ENCODE assay signal across 16 cellular contexts in the genomic region with DNA sequence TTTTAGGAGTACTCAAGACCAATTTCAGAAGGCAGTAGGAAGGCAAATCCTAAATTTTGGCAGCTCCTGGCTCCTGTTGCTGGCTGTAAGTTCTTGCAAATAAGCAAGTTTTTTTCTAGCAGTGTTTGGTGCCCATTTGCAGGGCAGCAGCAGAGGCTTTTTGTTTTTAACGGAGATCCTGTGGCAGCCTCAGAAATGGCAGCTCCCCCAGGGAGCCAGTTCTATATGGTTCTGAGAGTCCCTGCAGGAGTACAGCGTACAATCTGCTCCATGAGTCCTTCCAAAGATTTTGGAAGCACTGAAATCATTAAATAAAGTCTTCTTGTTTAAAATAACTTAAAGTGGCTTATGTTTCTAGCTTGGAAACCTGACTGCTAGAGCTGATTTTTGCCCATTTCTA.
DNase-seq lines count a peak whose midpoint lies in the region; TF ChIP-seq lines count a peak whose summit lies in the region.
"Had no signal": no experiment of that assay in that cellular context is flagged by ENCODE, and none has a peak within 500 bp of the region (broad histone marks: within the 10 kb centered on the region; RNA-seq: fewer than 3 reads in every experiment).

No MANE protein-coding gene starts in this region.

- H4K91ac ChIP-seq in neuronal stem cell (ENCODE audit: low read depth, low read length, poor library complexity), result no peak overlapping the region

- H3K4me3 ChIP-seq in neuronal stem cell (ENCODE audit: low read length in 2 of 2) (no peak overlapping the region), MM.1S (ENCODE audit: low read length) (no peak overlapping the region)
- H3K4me3 ChIP-seq: A549, HAP-1 had no signal

- no peaks in the 10 kb centered on the region for H3K27me3 ChIP-seq in neuronal stem cell (ENCODE audit: control insufficient read depth in 3 of 3, insufficient read depth in 3 of 3, low read depth in 1 of 3, low read length in 3 of 3)
- no peaks in the 10 kb centered on the region for H3K27me3 ChIP-seq in MM.1S (replicated peaks; ENCODE audit: insufficient read depth, low read length)

- no peaks in the 10 kb centered on the region for H3K79me1 ChIP-seq in neuronal stem cell (ENCODE audit: low read depth, low read length)

- H3K4me1 ChIP-seq in neuronal stem cell (ENCODE audit: control insufficient read depth in 2 of 2, insufficient read depth in 1 of 2, low read depth in 1 of 2, low read length in 2 of 2) (no peaks in the 10 kb centered on the region), MM.1S (ENCODE audit: low read length) (no peaks in the 10 kb centered on the region)
- H3K4me1 ChIP-seq: A549, HAP-1 had no signal

- no peaks in the 10 kb centered on the region for H3K79me2 ChIP-seq in MM.1S (ENCODE audit: low read length)

- peak overlapping the region; percentile 76 for H2AFZ ChIP-seq in neuronal stem cell (ENCODE audit: low read length)
- no peak overlapping the region for H2AFZ ChIP-seq in MM.1S (ENCODE audit: low read length)

- H3K9me2 ChIP-seq in MM.1S (replicated peaks; ENCODE audit: insufficient read depth, low read length), result no peaks in the 10 kb centered on the region

- H3K9ac ChIP-seq in neuronal stem cell (ENCODE audit: low read depth, low read length, poor library complexity), result no peak overlapping the region
- no peak overlapping the region for H3K9ac ChIP-seq in MM.1S (ENCODE audit: low read length)

- no peaks in the 10 kb centered on the region for H3F3A ChIP-seq in MM.1S (ENCODE audit: insufficient read depth, low read length)

- H2BK15ac ChIP-seq in neuronal stem cell (ENCODE audit: low read length), result no peak overlapping the region

- no peak overlapping the region for H4K8ac ChIP-seq in neuronal stem cell (ENCODE audit: low read depth, low read length)

- no peak for TF ChIP-seq CTCF in MM.1S (IDR thresholded peaks at IDR 0.05; ENCODE audit: low read length)

- no peak overlapping the region for H3K23ac ChIP-seq in neuronal stem cell (ENCODE audit: low read depth, low read length, poor library complexity)

- H2AK5ac ChIP-seq in neuronal stem cell (ENCODE audit: low read depth, low read length), result no peak overlapping the region

- H3K36me3 ChIP-seq in neuronal stem cell (replicated peaks in 1 of 2; ENCODE audit: control insufficient read depth in 2 of 2, insufficient read depth in 2 of 2, low read length in 2 of 2) (no peaks in the 10 kb centered on the region), MM.1S (replicated peaks; ENCODE audit: insufficient read depth, low read length) (no peaks in the 10 kb centered on the region)
- H3K36me3 ChIP-seq: HAP-1 had no signal

- no peak overlapping the region for H2BK120ac ChIP-seq in neuronal stem cell (ENCODE audit: low read depth, low read length)

- no peak overlapping the region for H2BK5ac ChIP-seq in neuronal stem cell (ENCODE audit: low read length)

- no peak overlapping the region for H3K14ac ChIP-seq in neuronal stem cell (ENCODE audit: low read length)

- DNase-seq in NCI-H2227 (lab: John Stamatoyannopoulos, UW; ENCODE audit: unreplicated experiment) (peak; percentile 6), NCI-H2227 treated with DMSO at 0.1 percent for 48 hours (lab: John Stamatoyannopoulos, UW) (no peak), cerebellar cortex (ENCODE audit: low spot score) (peak; percentile 12), neuronal stem cell (ENCODE audit: low spot score) (no peak), MM.1S (no peak), iPS-NIHi11 (ENCODE audit: low spot score) (no peak)
- DNase-seq in activated T-cell treated with anti-CD3 and anti-CD28 coated beads, Interleukin-2, amount 50 U/mL, for 48 hours, result no peak
- DNase-seq: AML-193; CD4-positive, alpha-beta T cell; DMS153; DMS79; GF-D8 had no signal

- H3K27ac ChIP-seq in neuronal stem cell (replicated peaks; ENCODE audit: low read length) (no peak overlapping the region), MM.1S (ENCODE audit: low read length) (no peak overlapping the region)
- H3K27ac ChIP-seq: 22Rv1, A549, C4-2B had no signal

- no peak overlapping the region for H3K4me2 ChIP-seq in neuronal stem cell (ENCODE audit: insufficient read depth, low read length, poor library complexity, severe bottlenecking)
- no peak overlapping the region for H3K4me2 ChIP-seq in MM.1S (ENCODE audit: low read depth, low read length)
- H3K4me2 ChIP-seq: A549 had no signal

- H3K9me3 ChIP-seq in neuronal stem cell (replicated peaks in 1 of 2; ENCODE audit: control insufficient read depth in 2 of 2, insufficient read depth in 1 of 2, low read depth in 1 of 2, low read length in 2 of 2) (no peaks in the 10 kb centered on the region), MM.1S (replicated peaks; ENCODE audit: insufficient read depth, low read length) (no peaks in the 10 kb centered on the region)
- H3K9me3 ChIP-seq: A549, HAP-1 had no signal

- H3K18ac ChIP-seq in neuronal stem cell (ENCODE audit: low read length), result no peak overlapping the region

- H2BK12ac ChIP-seq in neuronal stem cell (ENCODE audit: low read length), result no peak overlapping the region

- no CpG with 5 or more reads among the region's 2 CpGs for WGBS in neuronal stem cell (ENCODE audit: extremely low coverage in 2 of 2, insufficient read length in 2 of 2, insufficient replicate concordance in 1 of 2), 2 donors

- no peaks in the 10 kb centered on the region for H4K20me1 ChIP-seq in MM.1S (ENCODE audit: insufficient read depth, low read length)

- H3K4ac ChIP-seq in neuronal stem cell (ENCODE audit: low read length), result no peak overlapping the region

Comparison
In these comparisons a context has a peak if more than half of its experiments do, and no peak if none do; other contexts are left out.
1. DNase-seq: peak in NCI-H2227 (single experiment) and cerebellar cortex (single experiment); none in NCI-H2227 treated with DMSO at 0.1 percent for 48 hours (single experiment), neuronal stem cell (single experiment), MM.1S (single experiment), activated T-cell treated with anti-CD3 and anti-CD28 coated beads, Interleukin-2, amount 50 U/mL, for 48 hours (0 of 2) and iPS-NIHi11 (single experiment).